ENCODE assay signal across 10 cellular contexts in the genomic region with DNA sequence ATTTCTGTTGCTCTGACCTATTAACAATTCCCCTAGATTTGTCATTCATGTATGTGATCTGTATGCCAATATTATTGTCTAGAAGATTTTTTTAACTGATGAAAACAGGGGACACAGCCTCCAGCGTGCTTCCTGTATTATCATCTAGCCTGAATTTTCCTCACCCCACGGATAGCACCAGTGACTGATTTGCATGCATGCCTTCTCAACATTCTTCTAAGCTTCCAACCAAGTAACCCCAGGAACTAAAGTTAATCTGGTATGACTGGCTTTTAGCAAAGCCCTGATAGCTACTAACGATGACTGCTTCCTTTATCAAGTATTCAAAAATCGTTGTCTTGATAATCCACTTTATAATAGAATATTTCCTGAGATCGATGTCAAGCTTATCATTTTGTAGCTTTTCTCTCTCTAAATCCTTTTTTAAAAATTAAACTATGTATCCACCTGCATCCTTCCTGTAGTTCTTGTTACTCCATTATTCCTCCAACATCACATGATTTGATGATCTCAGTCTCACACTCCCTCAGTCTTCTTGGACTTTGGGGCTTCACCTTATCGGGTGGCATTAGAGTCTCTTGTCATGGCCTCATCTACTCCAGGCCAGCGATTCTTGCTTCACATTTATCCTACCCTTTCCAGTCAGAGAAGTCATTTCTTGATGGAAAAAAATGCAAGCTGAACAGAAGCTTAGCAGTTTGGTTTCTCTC. TPM values are rescaled to one million over a fixed set of nuclear protein-coding genes. Genes with fewer than 3 reads are reported as not detected.
A peak's percentile ranks its signal among the peaks of the same experiment; 100 is the strongest.
DNase-seq lines count a peak whose midpoint lies in the region; ATAC-seq and TF ChIP-seq lines count a peak whose summit lies in the region.
"Had no signal": no experiment of that assay in that cellular context is flagged by ENCODE, and none has a peak within 500 bp of the region (broad histone marks: within the 10 kb centered on the region; RNA-seq: fewer than 3 reads in every experiment).

No MANE protein-coding gene starts in this region.

- H3K4me3 ChIP-seq in adipocyte (ENCODE audit: low read length) (peak overlapping the region; percentile 59), hepatocyte (no peak overlapping the region)

- peak overlapping the region; percentile 81 for H3K27ac ChIP-seq in hepatocyte

- H3K36me3 Mint-ChIP-seq in stimulated activated memory B cell treated with anti-CD40 and anti-IgM and Interleukin-4, amounts not matched to agents 10 μg/mL and 1 μg/mL and 100 μg/mL, for 72 hours = peaks cover 50% of the 10 kb centered on the region
- H3K36me3 Mint-ChIP-seq in T-helper 17 cell (ENCODE audit: low read depth) = peaks cover 4% of the 10 kb centered on the region

- no peaks in the 10 kb centered on the region for H4K20me1 ChIP-seq in hepatocyte (ENCODE audit: insufficient read depth, poor library complexity, severe bottlenecking)

- no peak overlapping the region for H3K4me3 Mint-ChIP-seq in stimulated activated memory B cell treated with anti-CD40 and anti-IgM and Interleukin-4, amounts not matched to agents 10 μg/mL and 1 μg/mL and 100 μg/mL, for 72 hours
- no peak overlapping the region for H3K4me3 Mint-ChIP-seq in T-helper 17 cell

- in situ Hi-C loops in GM13976 (cut with MboI; ENCODE audit: low sequenced_read_pairs, unreplicated experiment) = no loop called here

- peaks cover 28% of the 10 kb centered on the region for H3K4me1 Mint-ChIP-seq in stimulated activated memory B cell treated with anti-CD40 and anti-IgM and Interleukin-4, amounts not matched to agents 10 μg/mL and 1 μg/mL and 100 μg/mL, for 72 hours
- H3K4me1 Mint-ChIP-seq in T-helper 17 cell = peaks cover 4% of the 10 kb centered on the region

- no peaks in the 10 kb centered on the region for H3K9me2 ChIP-seq in hepatocyte (replicated peaks; ENCODE audit: insufficient read depth)

- H3K9me3 ChIP-seq in adipocyte (ENCODE audit: control insufficient read depth, low read length) (no peaks in the 10 kb centered on the region), hepatocyte (ENCODE audit: low read depth) (no peaks in the 10 kb centered on the region), T-helper 17 cell (ENCODE audit: control insufficient read depth, low read length, poor library complexity, severe bottlenecking) (no peaks in the 10 kb centered on the region)

- WGBS in hepatocyte (ENCODE audit: low lambda C conversion rate, missing lambda C conversion rate) = 49% methylated on average over 7 of the region's 7 CpGs

- no peak for ATAC-seq in stimulated activated memory B cell treated with anti-CD40 and anti-IgM and Interleukin-4, amounts not matched to agents 10 μg/mL and 1 μg/mL and 100 μg/mL, for 72 hours
- no peak for ATAC-seq in T-helper 17 cell

- DNase-seq in HCEC 1CT (peak; percentile 30), adipocyte (ENCODE audit: low read depth) (peak; percentile 53), hepatocyte (ENCODE audit: low spot score) (peak; percentile 53), C1 segment of cervical spinal cord (lab: John Stamatoyannopoulos, UW) (no peak), T-helper 17 cell (no peak), GM13976 (ENCODE audit: low spot score) (no peak), NCI-H2196 treated with DMSO at 0.1 percent for 48 hours (lab: John Stamatoyannopoulos, UW; ENCODE audit: unreplicated experiment) (no peak)
- DNase-seq: DMS79, NCI-H1930 had no signal

- H3K36me3 ChIP-seq in adipocyte (ENCODE audit: control insufficient read depth, insufficient read depth, low read length, severe bottlenecking) = peaks cover 25% of the 10 kb centered on the region
- no peaks in the 10 kb centered on the region for H3K36me3 ChIP-seq in hepatocyte (replicated peaks; ENCODE audit: insufficient read depth, low read depth)

- TF ChIP-seq CTCF in hepatocyte (IDR thresholded peaks at IDR 0.05; ENCODE audit: poor library complexity) (no peak), GM13976 (IDR thresholded peaks at IDR 0.05; ENCODE audit: borderline replicate concordance, control extremely low read depth, extremely low read depth, insufficient read depth, missing control alignments) (no peak)

- peaks cover 61% of the 10 kb centered on the region for H3K4me1 ChIP-seq in adipocyte (ENCODE audit: control insufficient read depth, insufficient read depth, low read length)
- H3K4me1 ChIP-seq in hepatocyte (ENCODE audit: insufficient read depth) = peaks cover 45% of the 10 kb centered on the region

- H2AFZ ChIP-seq in hepatocyte = no peak overlapping the region

- no peaks in the 10 kb centered on the region for H3K27me3 Mint-ChIP-seq in stimulated activated memory B cell treated with anti-CD40 and anti-IgM and Interleukin-4, amounts not matched to agents 10 μg/mL and 1 μg/mL and 100 μg/mL, for 72 hours
- peaks cover 5% of the 10 kb centered on the region for H3K27me3 Mint-ChIP-seq in T-helper 17 cell

- no peaks in the 10 kb centered on the region for H3K27me3 ChIP-seq in adipocyte (replicated peaks; ENCODE audit: control insufficient read depth, insufficient read depth, low read length)
- no peaks in the 10 kb centered on the region for H3K27me3 ChIP-seq in hepatocyte

- H3K27ac Mint-ChIP-seq in stimulated activated memory B cell treated with anti-CD40 and anti-IgM and Interleukin-4, amounts not matched to agents 10 μg/mL and 1 μg/mL and 100 μg/mL, for 72 hours = peak overlapping the region; percentile 40
- H3K27ac Mint-ChIP-seq in T-helper 17 cell = no peak overlapping the region

- no peaks in the 10 kb centered on the region for H3K9me3 Mint-ChIP-seq in stimulated activated memory B cell treated with anti-CD40 and anti-IgM and Interleukin-4, amounts not matched to agents 10 μg/mL and 1 μg/mL and 100 μg/mL, for 72 hours

- H3K4me2 ChIP-seq in hepatocyte = peak overlapping the region; percentile 43

- H3K79me2 ChIP-seq in hepatocyte = peaks cover 15% of the 10 kb centered on the region

- H3K9ac ChIP-seq in adipocyte (ENCODE audit: low read length) = peak overlapping the region; percentile 73

RNA-seq across cellular contexts. Expression of gene BCAR3, which starts 19.0 kb away (rescaled TPM):
- 20.4 and 22.6 TPM in 2 replicates for total RNA-seq in hepatocyte
- 22.5 and 23.7 TPM in 2 replicates for polyA plus RNA-seq in hepatocyte
- 1 to 10 TPM in 1 of 2 donors, under 1 TPM in 1; 0.87 to 1.0 TPM for total RNA-seq in T-helper 17 cell

Comparison
In these comparisons a context has a peak if more than half of its experiments do, and no peak if none do; other contexts are left out.
1. DNase-seq: peak in HCEC 1CT (single experiment), adipocyte (single experiment) and hepatocyte (single experiment); none in C1 segment of cervical spinal cord (0 of 14), T-helper 17 cell (0 of 3), GM13976 (single experiment) and NCI-H2196 treated with DMSO at 0.1 percent for 48 hours (single experiment).
2. RNA of gene BCAR3, which starts 19.0 kb away (total RNA-seq): 20.4 to 22.6 TPM in hepatocyte; 0.87 to 1.0 TPM in T-helper 17 cell; every median in the first group is over 10 times any median in the second.